Comparison of ENCODE assay signal across 9 cellular contexts in the genomic region with DNA sequence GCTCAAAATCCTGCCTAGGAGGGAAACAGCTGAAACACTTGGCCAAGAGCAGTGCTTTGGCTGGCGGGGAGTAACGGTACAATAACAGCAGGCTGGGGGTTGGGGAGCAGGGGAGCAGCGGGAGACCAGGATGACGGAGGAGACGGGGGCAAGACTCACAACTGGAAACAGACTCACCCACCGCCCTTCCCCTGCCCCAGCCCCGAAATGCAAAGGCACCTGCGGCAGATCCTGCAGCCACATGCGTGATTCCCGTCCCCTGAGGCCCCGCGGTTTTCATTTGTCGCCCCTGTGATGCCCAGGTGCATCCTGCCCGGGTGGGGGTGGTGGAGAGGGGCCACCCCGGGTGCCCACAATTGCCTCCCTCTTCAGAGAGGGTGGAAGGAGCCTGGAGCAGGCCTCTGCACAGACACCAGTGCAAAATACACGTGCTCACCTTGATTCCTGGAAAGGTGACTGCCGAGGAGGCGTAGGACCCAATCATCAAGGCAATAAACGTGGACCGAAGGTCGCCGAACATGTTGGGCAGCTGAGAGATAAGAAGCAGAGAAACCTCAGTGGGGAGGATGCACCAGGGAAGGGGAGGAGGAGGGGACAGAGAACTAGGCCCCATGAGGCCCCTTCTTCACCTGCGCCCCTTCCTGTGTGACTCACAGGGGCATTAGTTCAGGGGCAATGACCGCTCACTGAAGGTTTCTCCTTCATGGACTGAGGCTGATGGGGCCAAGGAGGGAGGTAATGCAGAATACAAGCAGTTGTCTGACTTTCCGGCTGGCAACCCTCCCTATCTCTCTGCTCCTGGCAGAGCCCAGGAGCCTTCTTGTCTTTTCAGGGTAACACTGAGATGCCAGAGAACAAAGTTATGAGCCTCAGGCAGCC. TPM values are rescaled to one million over a fixed set of nuclear protein-coding genes. Genes with fewer than 3 reads are reported as not detected.
A peak's percentile ranks its signal among the peaks of the same experiment; 100 is the strongest.
DNase-seq lines count a peak whose midpoint lies in the region; ATAC-seq and TF ChIP-seq lines count a peak whose summit lies in the region.
"Had no signal": no experiment of that assay in that cellular context is flagged by ENCODE, and none has a peak within 500 bp of the region (broad histone marks: within the 10 kb centered on the region; RNA-seq: fewer than 3 reads in every experiment).

No MANE protein-coding gene starts in this region.

- H3K4me3 Mint-ChIP-seq in endothelial cell (ENCODE audit: unreplicated experiment) = no peak overlapping the region

- H3K36me3 ChIP-seq in MM.1S (replicated peaks; ENCODE audit: insufficient read depth, low read length) (no peaks in the 10 kb centered on the region), osteoblast (ENCODE audit: insufficient read depth, low read length) (no peaks in the 10 kb centered on the region), stomach (peaks cover 0 to 27% (median 20%) of the 10 kb centered on the region in 4 donors)

- WGBS in stomach, 5 donors = 64 to 84% (median 80%) methylated on average over 25 of the region's 25 CpGs

- H3K27ac Mint-ChIP-seq in endothelial cell (ENCODE audit: unreplicated experiment) = no peak overlapping the region

- H3K27ac ChIP-seq in MM.1S (ENCODE audit: low read length) (peak overlapping the region; percentile 89), osteoblast (ENCODE audit: low read depth, low read length) (no peak overlapping the region), stomach (no peak overlapping the region)
- H3K27ac ChIP-seq: lower lobe of right lung had no signal

- peak overlapping the region; percentile 33 for H3K4me3 ChIP-seq in MM.1S (ENCODE audit: low read length)
- no peak overlapping the region for H3K4me3 ChIP-seq in osteoblast (ENCODE audit: insufficient read depth, low read length)
- H3K4me3 ChIP-seq in stomach = no peak overlapping the region
- H3K4me3 ChIP-seq: lower lobe of right lung had no signal

- intact Hi-C loops in stomach (cut with DNase I; ENCODE audit: low total_unique reads) = no loop called here

- peaks cover 10% of the 10 kb centered on the region for H3K27me3 Mint-ChIP-seq in endothelial cell (ENCODE audit: unreplicated experiment)

- no peaks in the 10 kb centered on the region for H3K79me2 ChIP-seq in MM.1S (ENCODE audit: low read length)
- H3K79me2 ChIP-seq in osteoblast (ENCODE audit: insufficient read depth, low read length) = no peaks in the 10 kb centered on the region

- H3K27me3 ChIP-seq in MM.1S (replicated peaks; ENCODE audit: insufficient read depth, low read length) (no peaks in the 10 kb centered on the region), osteoblast (ENCODE audit: insufficient read depth, low read length) (no peaks in the 10 kb centered on the region), stomach (no peaks in the 10 kb centered on the region)

- H3K4me1 Mint-ChIP-seq in endothelial cell (ENCODE audit: unreplicated experiment) = peaks cover 4% of the 10 kb centered on the region

- H3K36me3 Mint-ChIP-seq in endothelial cell (ENCODE audit: low read depth, unreplicated experiment) = peaks cover 6% of the 10 kb centered on the region

- no peak for TF ChIP-seq EP300 in stomach (IDR thresholded peaks at IDR 0.05)

- DNase-seq in MM.1S (peak; percentile 91), osteoblast (ENCODE audit: insufficient read length, low spot score, missing footprints) (peak; percentile 48), omental fat pad (ENCODE audit: low spot score) (no peak), endothelial cell (ENCODE audit: low spot score) (no peak), stomach (no peak)
- no peak for DNase-seq in stimulated activated CD4-positive, alpha-beta T cell treated with anti-CD3 and anti-CD28 coated beads, Interleukin-4, amount 100 ng/mL, for 4 hours
- DNase-seq: lower lobe of right lung had no signal

- TF ChIP-seq POLR2A in stomach (IDR thresholded peaks at IDR 0.05) = no peak

- H4K20me1 ChIP-seq in MM.1S (ENCODE audit: insufficient read depth, low read length) (no peaks in the 10 kb centered on the region), osteoblast (ENCODE audit: insufficient read depth, low read length) (peaks cover 4% of the 10 kb centered on the region)

- peak; percentile 84 for ATAC-seq in GM18907 (IDR thresholded peaks at IDR 0.05; ENCODE audit: unreplicated experiment)
- ATAC-seq in HG02571 (IDR thresholded peaks at IDR 0.05; ENCODE audit: unreplicated experiment) = peak; percentile 77
- no peak for ATAC-seq in omental fat pad (ENCODE audit: low FRiP score)
- ATAC-seq: lower lobe of right lung had no signal

- H3K9ac ChIP-seq in MM.1S (ENCODE audit: low read length) = peak overlapping the region; percentile 69

- peak overlapping the region; percentile 79 for H3K4me2 ChIP-seq in MM.1S (ENCODE audit: low read depth, low read length)
- no peak overlapping the region for H3K4me2 ChIP-seq in osteoblast (ENCODE audit: insufficient read depth, low read length)

- H3K9me3 Mint-ChIP-seq in endothelial cell (ENCODE audit: unreplicated experiment) = no peaks in the 10 kb centered on the region

- H3K9me3 ChIP-seq in MM.1S (replicated peaks; ENCODE audit: insufficient read depth, low read length) (no peaks in the 10 kb centered on the region), osteoblast (ENCODE audit: low read depth, low read length) (no peaks in the 10 kb centered on the region), stomach (no peaks in the 10 kb centered on the region)
- H3K9me3 ChIP-seq: lower lobe of right lung had no signal

- H3K4me1 ChIP-seq in MM.1S (ENCODE audit: low read length) (peaks cover 31% of the 10 kb centered on the region), osteoblast (ENCODE audit: insufficient read depth, low read length) (peaks cover 15% of the 10 kb centered on the region), stomach (peaks cover 19 to 38% (median 33%) of the 10 kb centered on the region in 4 donors)

- H3F3A ChIP-seq in MM.1S (ENCODE audit: insufficient read depth, low read length) = peaks cover 17% of the 10 kb centered on the region

- peak overlapping the region; percentile 79 for H2AFZ ChIP-seq in MM.1S (ENCODE audit: low read length)
- no peak overlapping the region for H2AFZ ChIP-seq in osteoblast (ENCODE audit: low read length)

- no peaks in the 10 kb centered on the region for H3K9me2 ChIP-seq in MM.1S (replicated peaks; ENCODE audit: insufficient read depth, low read length)

- TF ChIP-seq CTCF in MM.1S (IDR thresholded peaks at IDR 0.05; ENCODE audit: low read length) (no peak), osteoblast (IDR thresholded peaks at IDR 0.05; ENCODE audit: extremely low read depth, low read depth, low read length) (no peak), omental fat pad (IDR thresholded peaks at IDR 0.05) (no peak), endothelial cell (IDR thresholded peaks at IDR 0.05; ENCODE audit: unreplicated experiment) (no peak), stomach (IDR thresholded peaks at IDR 0.05) (no peak)

RNA-seq across cellular contexts. Expression of gene PITPNA, which starts 30.4 kb away (rescaled TPM):
- total RNA-seq in osteoblast (19.2 and 21.5 TPM in 2 replicates), omental fat pad (10 to 100 TPM; 27.6 to 49.7 (median 33.7) TPM), endothelial cell (ENCODE audit: unreplicated experiment) (215 TPM), stomach (10 to 100 TPM; 12.1 to 61.7 (median 23.9) TPM)
- polyA plus RNA-seq in stomach = 10 to 100 TPM; 19.5 to 27.0 (median 21.8) TPM

RNA-seq across cellular contexts. Expression of gene SLC43A2, which starts 35.6 kb away (rescaled TPM):
- total RNA-seq in osteoblast = 4.4 and 5.4 TPM in 2 replicates
- 10 to 100 TPM; 21.0 to 39.9 (median 23.1) TPM for total RNA-seq in omental fat pad
- 71.4 TPM for total RNA-seq in endothelial cell (ENCODE audit: unreplicated experiment)
- 10 to 100 TPM in 2 of 5 donors, 1 to 10 TPM in 2, under 1 TPM in 1; 0.29 to 15.8 (median 6.5) TPM for total RNA-seq in stomach
- polyA plus RNA-seq in stomach = 1 to 10 TPM; 1.8 to 5.9 (median 4.6) TPM

RNA-seq across cellular contexts. Expression of gene SCARF1, which starts 52.5 kb away (rescaled TPM):
- total RNA-seq in osteoblast (0.88 and 1.4 TPM in 2 replicates), omental fat pad (10 to 100 TPM in 3 of 4 donors, 1 to 10 TPM in 1; 7.2 to 43.0 (median 18.8) TPM), endothelial cell (ENCODE audit: unreplicated experiment) (289 TPM), stomach (100 to 1,000 TPM in 1 of 5 donors, 10 to 100 TPM in 2, 1 to 10 TPM in 2; 4.1 to 119 (median 53.1) TPM)
- polyA plus RNA-seq in stomach = 1 to 10 TPM; 1.4 to 2.7 (median 2.0) TPM

RNA-seq across cellular contexts. Expression of gene RILP, which starts 56.7 kb away (rescaled TPM):
- total RNA-seq in osteoblast (11.2 and 11.6 TPM in 2 replicates), omental fat pad (10 to 100 TPM; 26.5 to 60.5 (median 35.6) TPM), endothelial cell (ENCODE audit: unreplicated experiment) (14.2 TPM), stomach (100 to 1,000 TPM in 1 of 5 donors, 10 to 100 TPM in 3, 1 to 10 TPM in 1; 8.6 to 284 (median 39.1) TPM)
- polyA plus RNA-seq in stomach = 10 to 100 TPM; 15.6 to 32.4 (median 19.2) TPM

Comparison
In these comparisons a context has a peak if more than half of its experiments do, and no peak if none do; other contexts are left out.
1. DNase-seq: peak in MM.1S (single experiment) and osteoblast (single experiment); none in stimulated activated CD4-positive, alpha-beta T cell treated with anti-CD3 and anti-CD28 coated beads, Interleukin-4, amount 100 ng/mL, for 4 hours (0 of 2), omental fat pad (single experiment), endothelial cell (single experiment) and stomach (single experiment).